ENCODE assay signal across 9 cellular contexts in genomic region chr2:79512442-79513401, GRCh38. TPM values are rescaled to one million over a fixed set of nuclear protein-coding genes. Genes with fewer than 3 reads are reported as not detected.
A peak's percentile ranks its signal among the peaks of the same experiment; 100 is the strongest.
DNase-seq lines count a peak whose midpoint lies in the region; ATAC-seq and TF ChIP-seq lines count a peak whose summit lies in the region.
"Had no signal": no experiment of that assay in that cellular context is flagged by ENCODE, and none has a peak within 500 bp of the region (broad histone marks: within the 10 kb centered on the region; RNA-seq: fewer than 3 reads in every experiment).

Gene CTNNA2, plus strand, starts transcription at chr2:79513051.

- H3K27ac Mint-ChIP-seq in endodermal cell = no peak within 1 kb of the TSS

- peak in 1 of 2 donors; percentile 67 for ATAC-seq in upper lobe of left lung (ENCODE audit: low FRiP score in 2 of 2)
- no peak for ATAC-seq in GM19467 (IDR thresholded peaks at IDR 0.05; ENCODE audit: unreplicated experiment)

- TF ChIP-seq POLR2A in upper lobe of left lung (IDR thresholded peaks at IDR 0.05) = no peak

- no peaks in the 10 kb centered on the region for H3K9me3 ChIP-seq in HUES64 (ENCODE audit: insufficient read depth, low read depth, low read length)
- no peaks in the 10 kb centered on the region for H3K9me3 ChIP-seq in endodermal cell (ENCODE audit: control insufficient read depth, low read length)
- H3K9me3 ChIP-seq in upper lobe of left lung = no peaks in the 10 kb centered on the region

- peaks cover 12% of the 10 kb centered on the region for H3K27me3 ChIP-seq in HUES64 (ENCODE audit: insufficient read depth, low read length)
- H3K27me3 ChIP-seq in endodermal cell (ENCODE audit: control insufficient read depth, insufficient read depth, low read length, poor library complexity, severe bottlenecking) = peaks cover 40% of the 10 kb centered on the region
- H3K27me3 ChIP-seq in upper lobe of left lung = peaks cover 0 to 9% (median 3%) of the 10 kb centered on the region in 4 donors

- peak within 1 kb of the TSS; percentile 44 for H3K9ac ChIP-seq in HUES64 (ENCODE audit: low read depth, low read length)
- H3K9ac ChIP-seq in endodermal cell (ENCODE audit: extremely low read depth, low read length, poor library complexity, severe bottlenecking) = no peak within 1 kb of the TSS

- H3K4me3 ChIP-seq in HUES64 (ENCODE audit: low read length) = peak within 1 kb of the TSS; percentile 72
- H3K4me3 ChIP-seq in endodermal cell (ENCODE audit: low read length) = peak within 1 kb of the TSS; percentile 79
- peak within 1 kb of the TSS in 3 of 4 donors; percentile 48 to 54 (median 51) for H3K4me3 ChIP-seq in upper lobe of left lung

- H3K27me3 Mint-ChIP-seq in endodermal cell (ENCODE audit: insufficient read depth) = peaks cover 45% of the 10 kb centered on the region

- H3K36me3 ChIP-seq in HUES64 (ENCODE audit: insufficient read depth, low read length) = no peaks in the 10 kb centered on the region
- no peaks in the 10 kb centered on the region for H3K36me3 ChIP-seq in endodermal cell (ENCODE audit: control insufficient read depth, insufficient read depth, low read length)
- H3K36me3 ChIP-seq in upper lobe of left lung = no peaks in the 10 kb centered on the region

- H3K4me1 ChIP-seq in HUES64 (ENCODE audit: insufficient read depth, low read length) (peaks cover 32% of the 10 kb centered on the region), endodermal cell (ENCODE audit: control insufficient read depth, insufficient read depth, low read length) (no peaks in the 10 kb centered on the region), upper lobe of left lung (peaks cover 0 to 9% (median 4%) of the 10 kb centered on the region in 4 donors)

- H3K4me1 Mint-ChIP-seq in endodermal cell = peaks cover 9% of the 10 kb centered on the region

- no peak for TF ChIP-seq EP300 in upper lobe of left lung (IDR thresholded peaks at IDR 0.05)

- H3K27ac ChIP-seq in HUES64 (ENCODE audit: low read depth, low read length) (no peak within 1 kb of the TSS), endodermal cell (ENCODE audit: low read depth, low read length) (no peak within 1 kb of the TSS), upper lobe of left lung (no peak within 1 kb of the TSS)

- peak; percentile 69 for TF ChIP-seq CTCF in endodermal cell (conservative IDR thresholded peaks at IDR 0.05)
- peak in 2 of 6 experiments; percentile 13 to 29 for TF ChIP-seq CTCF in upper lobe of left lung (IDR thresholded peaks at IDR 0.05)

- H3K4me3 Mint-ChIP-seq in endodermal cell = peak within 1 kb of the TSS; percentile 64

- no peaks in the 10 kb centered on the region for H3K9me3 Mint-ChIP-seq in endodermal cell

- DNase-seq in activated gamma-delta T cell (lab: John Stamatoyannopoulos, UW) = peak; percentile 4
- DNase-seq in activated gamma-delta T cell treated with Interleukin-2 at 50 U/mL for 16 hours = no peak
- peak; percentile 67 for DNase-seq in RKO (ENCODE audit: low spot score)
- DNase-seq in endodermal cell = peak; percentile 95
- DNase-seq in midbrain (lab: John Stamatoyannopoulos, UW) = peak; percentile 85
- DNase-seq in upper lobe of left lung = peak; percentile 22 to 91
- DNase-seq: DND-41 had no signal

- under 1% methylated on average over 87 of the region's 87 CpGs for WGBS in HUES64
- 0% methylated on average over 2 to 87 of the region's 87 CpGs for WGBS in endodermal cell (ENCODE audit: insufficient coverage in 1 of 2, insufficient read length in 1 of 2), 2 experiments
- 2 to 3% methylated on average over 19 to 33 of the region's 87 CpGs for WGBS in upper lobe of left lung, 2 donors

- H3K36me3 Mint-ChIP-seq in endodermal cell (ENCODE audit: low read depth) = no peaks in the 10 kb centered on the region

RNA-seq across cellular contexts. Expression of gene CTNNA2, which starts in this region (rescaled TPM):
- polyA plus RNA-seq in HUES64 (2013, experiment 1 of 2) = 4.6 TPM
- 5.6 TPM for polyA plus RNA-seq in HUES64 (2013, experiment 2 of 2)
- total RNA-seq in endodermal cell (1 to 10 TPM; 7.7 to 9.8 TPM), upper lobe of left lung (not detected)
- polyA plus RNA-seq in endodermal cell (2013, experiment 1 of 2) = 15.0 TPM
- 11.4 TPM for polyA plus RNA-seq in endodermal cell (2013, experiment 2 of 2)

Comparison
In these comparisons a context has a peak if more than half of its experiments do, and no peak if none do; other contexts are left out.
1. RNA of gene CTNNA2 (total RNA-seq): 7.7 to 9.8 TPM in endodermal cell; not detected in upper lobe of left lung; every median in the first group is over 4 times any median in the second.
2. Peak in DNase-seq and H3K4me3 ChIP-seq in upper lobe of left lung; RNA of the gene not detected or under 1 TPM.
3. Peak in every context shown above with its lines, with median percentiles within 50 percentile points of each other: H3K4me3 ChIP-seq.